Comparison of ENCODE assay signal across 1 cellular context in the genomic region with DNA sequence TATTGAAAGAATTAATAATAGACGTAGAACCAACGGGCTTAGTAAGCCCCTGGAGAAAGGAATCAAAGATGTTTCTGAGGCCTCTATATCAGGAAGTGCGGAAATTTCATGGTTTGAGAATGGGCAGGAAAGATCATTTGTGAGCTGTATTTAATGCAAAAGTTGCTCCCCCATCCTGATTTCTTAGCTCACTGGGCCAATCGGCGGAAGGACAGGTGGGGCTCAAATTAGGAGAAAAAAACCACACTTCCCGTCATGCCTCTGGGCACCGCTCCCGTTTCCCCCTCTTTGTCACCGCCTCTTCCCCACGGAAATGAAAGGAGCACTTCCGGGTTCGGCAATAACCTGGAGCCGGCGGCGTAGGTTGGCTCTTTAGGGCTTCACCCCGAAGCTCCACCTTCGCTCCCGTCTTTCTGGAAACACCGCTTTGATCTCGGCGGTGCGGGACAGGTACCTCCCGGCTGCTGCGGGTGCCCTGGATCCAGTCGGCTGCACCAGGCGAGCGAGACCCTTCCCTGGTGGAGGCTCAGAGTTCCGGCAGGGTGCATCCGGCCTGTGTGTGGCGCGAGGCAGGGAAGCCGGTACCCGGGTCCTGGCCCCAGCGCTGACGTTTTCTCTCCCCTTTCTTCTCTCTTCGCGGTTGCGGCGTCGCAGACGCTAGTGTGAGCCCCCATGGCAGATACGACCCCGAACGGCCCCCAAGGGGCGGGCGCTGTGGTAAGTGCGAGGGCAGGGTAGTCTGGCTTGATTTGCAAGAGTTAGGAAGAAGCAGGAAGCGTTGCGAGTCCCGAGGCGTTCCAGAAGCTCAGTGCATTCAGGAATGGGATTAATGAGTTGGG.
TF ChIP-seq lines count a peak whose summit lies in the region.

A gene with protein sequence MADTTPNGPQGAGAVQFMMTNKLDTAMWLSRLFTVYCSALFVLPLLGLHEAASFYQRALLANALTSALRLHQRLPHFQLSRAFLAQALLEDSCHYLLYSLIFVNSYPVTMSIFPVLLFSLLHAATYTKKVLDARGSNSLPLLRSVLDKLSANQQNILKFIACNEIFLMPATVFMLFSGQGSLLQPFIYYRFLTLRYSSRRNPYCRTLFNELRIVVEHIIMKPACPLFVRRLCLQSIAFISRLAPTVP (plus strand): TSS at position 617 of the 839 bp plus-strand sequence. CDS start 56 bp downstream, at position 673.

TF ChIP-seq in K562, 482 proteins besides CTCF, POLR2A, EP300 and RAD21 (continued from another document and continues in another):
- TF ChIP-seq, protein P1, sequence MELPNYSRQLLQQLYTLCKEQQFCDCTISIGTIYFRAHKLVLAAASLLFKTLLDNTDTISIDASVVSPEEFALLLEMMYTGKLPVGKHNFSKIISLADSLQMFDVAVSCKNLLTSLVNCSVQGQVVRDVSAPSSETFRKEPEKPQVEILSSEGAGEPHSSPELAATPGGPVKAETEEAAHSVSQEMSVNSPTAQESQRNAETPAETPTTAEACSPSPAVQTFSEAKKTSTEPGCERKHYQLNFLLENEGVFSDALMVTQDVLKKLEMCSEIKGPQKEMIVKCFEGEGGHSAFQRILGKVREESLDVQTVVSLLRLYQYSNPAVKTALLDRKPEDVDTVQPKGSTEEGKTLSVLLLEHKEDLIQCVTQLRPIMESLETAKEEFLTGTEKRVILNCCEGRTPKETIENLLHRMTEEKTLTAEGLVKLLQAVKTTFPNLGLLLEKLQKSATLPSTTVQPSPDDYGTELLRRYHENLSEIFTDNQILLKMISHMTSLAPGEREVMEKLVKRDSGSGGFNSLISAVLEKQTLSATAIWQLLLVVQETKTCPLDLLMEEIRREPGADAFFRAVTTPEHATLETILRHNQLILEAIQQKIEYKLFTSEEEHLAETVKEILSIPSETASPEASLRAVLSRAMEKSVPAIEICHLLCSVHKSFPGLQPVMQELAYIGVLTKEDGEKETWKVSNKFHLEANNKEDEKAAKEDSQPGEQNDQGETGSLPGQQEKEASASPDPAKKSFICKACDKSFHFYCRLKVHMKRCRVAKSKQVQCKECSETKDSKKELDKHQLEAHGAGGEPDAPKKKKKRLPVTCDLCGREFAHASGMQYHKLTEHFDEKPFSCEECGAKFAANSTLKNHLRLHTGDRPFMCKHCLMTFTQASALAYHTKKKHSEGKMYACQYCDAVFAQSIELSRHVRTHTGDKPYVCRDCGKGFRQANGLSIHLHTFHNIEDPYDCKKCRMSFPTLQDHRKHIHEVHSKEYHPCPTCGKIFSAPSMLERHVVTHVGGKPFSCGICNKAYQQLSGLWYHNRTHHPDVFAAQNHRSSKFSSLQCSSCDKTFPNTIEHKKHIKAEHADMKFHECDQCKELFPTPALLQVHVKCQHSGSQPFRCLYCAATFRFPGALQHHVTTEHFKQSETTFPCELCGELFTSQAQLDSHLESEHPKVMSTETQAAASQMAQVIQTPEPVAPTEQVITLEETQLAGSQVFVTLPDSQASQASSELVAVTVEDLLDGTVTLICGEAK (IDR thresholded peaks at IDR 0.05): peak; percentile 99
- TF ChIP-seq, protein P1 (CRISPR knock-in tag; IDR thresholded peaks at IDR 0.05): no peak
- TF ChIP-seq HMGN3 (IDR thresholded peaks at IDR 0.05; ENCODE audit: borderline replicate concordance, extremely low read depth, insufficient read length, low read depth, low read length) (peak; percentile 55), ESRRA (IDR thresholded peaks at IDR 0.05; ENCODE audit: borderline replicate concordance, low read depth) (peak; percentile 23; the same call in 1 of the 2 replicates), ZFP36 (IDR thresholded peaks at IDR 0.05; ENCODE audit: low read depth, low read length, partially characterized antibody) (no peak), SP2 (IDR thresholded peaks at IDR 0.05; ENCODE audit: extremely low read depth, low read depth, low read length, poor library complexity, severe bottlenecking) (peak; percentile 15), POU5F1 (IDR thresholded peaks at IDR 0.05; ENCODE audit: borderline replicate concordance, low read depth, low read length, partially characterized antibody) (no peak), THAP7 (CRISPR knock-in tag; IDR thresholded peaks at IDR 0.05) (no peak), CBX8 (IDR thresholded peaks at IDR 0.05; ENCODE audit: borderline replicate concordance, extremely low read depth, low read depth, low read length, poor library complexity, severe bottlenecking) (no peak), ZNF143 (CRISPR knock-in tag; IDR thresholded peaks at IDR 0.05) (peak; percentile 86), SRSF9 (IDR thresholded peaks at IDR 0.05; ENCODE audit: borderline replicate concordance, low read depth, low read length) (no peak), ZNF717 (CRISPR knock-in tag; IDR thresholded peaks at IDR 0.05) (no peak), FIP1L1 (IDR thresholded peaks at IDR 0.05; ENCODE audit: low read depth, low read length, poor library complexity, severe bottlenecking) (peak; percentile 53), PCBP1 (IDR thresholded peaks at IDR 0.05; ENCODE audit: low read depth, low read length, poor library complexity, severe bottlenecking) (peak; percentile 46), CREM (IDR thresholded peaks at IDR 0.05; ENCODE audit: low read depth) (peak; percentile 83)
- TF ChIP-seq, protein P2, sequence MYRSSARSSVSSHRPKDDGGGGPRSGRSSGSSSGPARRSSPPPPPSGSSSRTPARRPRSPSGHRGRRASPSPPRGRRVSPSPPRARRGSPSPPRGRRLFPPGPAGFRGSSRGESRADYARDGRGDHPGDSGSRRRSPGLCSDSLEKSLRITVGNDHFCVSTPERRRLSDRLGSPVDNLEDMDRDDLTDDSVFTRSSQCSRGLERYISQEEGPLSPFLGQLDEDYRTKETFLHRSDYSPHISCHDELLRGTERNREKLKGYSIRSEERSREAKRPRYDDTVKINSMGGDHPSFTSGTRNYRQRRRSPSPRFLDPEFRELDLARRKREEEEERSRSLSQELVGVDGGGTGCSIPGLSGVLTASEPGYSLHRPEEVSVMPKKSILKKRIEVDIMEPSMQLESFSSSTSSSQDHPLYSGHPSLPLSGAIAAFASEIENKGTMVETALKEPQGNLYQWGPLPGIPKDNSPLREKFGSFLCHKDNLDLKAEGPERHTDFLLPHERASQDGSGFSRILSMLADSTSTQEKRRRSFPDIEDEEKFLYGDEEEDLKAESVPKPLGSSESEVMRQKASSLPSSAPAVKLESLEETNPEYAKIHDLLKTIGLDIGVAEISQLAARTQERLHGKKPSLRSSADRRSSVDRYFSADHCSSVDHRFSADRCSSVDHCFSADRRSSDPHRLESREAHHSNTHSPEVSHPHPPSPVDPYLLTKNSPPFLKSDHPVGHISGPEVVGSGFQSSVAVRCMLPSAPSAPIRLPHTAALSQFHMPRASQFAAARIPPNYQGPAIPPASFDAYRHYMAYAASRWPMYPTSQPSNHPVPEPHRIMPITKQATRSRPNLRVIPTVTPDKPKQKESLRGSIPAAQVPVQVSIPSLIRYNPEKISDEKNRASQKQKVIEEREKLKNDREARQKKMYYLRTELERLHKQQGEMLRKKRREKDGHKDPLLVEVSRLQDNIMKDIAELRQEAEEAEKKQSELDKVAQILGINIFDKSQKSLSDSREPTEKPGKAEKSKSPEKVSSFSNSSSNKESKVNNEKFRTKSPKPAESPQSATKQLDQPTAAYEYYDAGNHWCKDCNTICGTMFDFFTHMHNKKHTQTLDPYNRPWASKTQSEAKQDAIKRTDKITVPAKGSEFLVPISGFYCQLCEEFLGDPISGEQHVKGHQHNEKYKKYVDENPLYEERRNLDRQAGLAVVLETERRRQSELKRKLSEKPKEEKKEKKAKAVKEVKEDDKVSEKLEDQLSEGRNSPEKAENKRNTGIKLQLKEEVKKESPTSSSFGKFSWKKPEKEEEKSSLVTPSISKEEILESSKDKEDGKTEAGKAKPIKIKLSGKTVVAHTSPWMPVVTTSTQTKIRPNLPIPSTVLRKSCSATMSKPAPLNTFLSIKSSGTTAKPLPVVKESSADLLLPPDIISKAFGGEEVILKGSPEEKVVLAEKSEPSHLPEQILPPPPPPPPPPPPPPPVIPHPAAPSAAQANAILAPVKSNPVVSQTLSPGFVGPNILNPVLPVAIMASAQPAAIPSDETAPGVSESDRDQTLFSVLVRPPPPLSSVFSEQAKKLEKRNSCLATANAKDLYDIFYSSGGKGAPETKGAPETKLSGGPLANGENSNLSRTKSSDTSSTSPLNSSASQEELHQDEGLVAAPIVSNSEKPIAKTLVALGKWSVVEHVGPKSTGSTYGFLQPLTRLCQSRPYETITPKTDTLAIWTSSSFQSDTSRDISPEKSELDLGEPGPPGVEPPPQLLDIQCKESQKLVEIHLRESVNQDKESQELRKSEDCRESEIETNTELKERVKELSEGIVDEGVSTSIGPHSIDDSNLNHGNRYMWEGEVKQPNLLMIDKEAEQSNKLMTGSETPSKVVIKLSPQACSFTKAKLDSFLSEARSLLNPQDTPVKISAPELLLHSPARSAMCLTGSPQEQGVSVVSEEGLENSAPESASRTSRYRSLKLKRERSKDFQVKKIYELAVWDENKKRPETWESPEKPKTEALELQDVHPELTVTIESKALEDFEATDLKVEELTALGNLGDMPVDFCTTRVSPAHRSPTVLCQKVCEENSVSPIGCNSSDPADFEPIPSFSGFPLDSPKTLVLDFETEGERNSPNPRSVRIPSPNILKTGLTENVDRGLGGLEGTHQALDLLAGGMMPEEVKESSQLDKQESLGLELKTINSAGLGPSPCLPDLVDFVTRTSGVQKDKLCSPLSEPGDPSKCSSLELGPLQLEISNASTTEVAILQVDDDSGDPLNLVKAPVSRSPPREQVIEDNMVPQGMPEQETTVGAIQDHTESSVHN (IDR thresholded peaks at IDR 0.05; ENCODE audit: borderline replicate concordance in 1 of 2, low read depth in 1 of 2): no peak
- TF ChIP-seq, protein P3, sequence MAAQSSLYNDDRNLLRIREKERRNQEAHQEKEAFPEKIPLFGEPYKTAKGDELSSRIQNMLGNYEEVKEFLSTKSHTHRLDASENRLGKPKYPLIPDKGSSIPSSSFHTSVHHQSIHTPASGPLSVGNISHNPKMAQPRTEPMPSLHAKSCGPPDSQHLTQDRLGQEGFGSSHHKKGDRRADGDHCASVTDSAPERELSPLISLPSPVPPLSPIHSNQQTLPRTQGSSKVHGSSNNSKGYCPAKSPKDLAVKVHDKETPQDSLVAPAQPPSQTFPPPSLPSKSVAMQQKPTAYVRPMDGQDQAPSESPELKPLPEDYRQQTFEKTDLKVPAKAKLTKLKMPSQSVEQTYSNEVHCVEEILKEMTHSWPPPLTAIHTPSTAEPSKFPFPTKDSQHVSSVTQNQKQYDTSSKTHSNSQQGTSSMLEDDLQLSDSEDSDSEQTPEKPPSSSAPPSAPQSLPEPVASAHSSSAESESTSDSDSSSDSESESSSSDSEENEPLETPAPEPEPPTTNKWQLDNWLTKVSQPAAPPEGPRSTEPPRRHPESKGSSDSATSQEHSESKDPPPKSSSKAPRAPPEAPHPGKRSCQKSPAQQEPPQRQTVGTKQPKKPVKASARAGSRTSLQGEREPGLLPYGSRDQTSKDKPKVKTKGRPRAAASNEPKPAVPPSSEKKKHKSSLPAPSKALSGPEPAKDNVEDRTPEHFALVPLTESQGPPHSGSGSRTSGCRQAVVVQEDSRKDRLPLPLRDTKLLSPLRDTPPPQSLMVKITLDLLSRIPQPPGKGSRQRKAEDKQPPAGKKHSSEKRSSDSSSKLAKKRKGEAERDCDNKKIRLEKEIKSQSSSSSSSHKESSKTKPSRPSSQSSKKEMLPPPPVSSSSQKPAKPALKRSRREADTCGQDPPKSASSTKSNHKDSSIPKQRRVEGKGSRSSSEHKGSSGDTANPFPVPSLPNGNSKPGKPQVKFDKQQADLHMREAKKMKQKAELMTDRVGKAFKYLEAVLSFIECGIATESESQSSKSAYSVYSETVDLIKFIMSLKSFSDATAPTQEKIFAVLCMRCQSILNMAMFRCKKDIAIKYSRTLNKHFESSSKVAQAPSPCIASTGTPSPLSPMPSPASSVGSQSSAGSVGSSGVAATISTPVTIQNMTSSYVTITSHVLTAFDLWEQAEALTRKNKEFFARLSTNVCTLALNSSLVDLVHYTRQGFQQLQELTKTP (IDR thresholded peaks at IDR 0.05; ENCODE audit: low read depth in 1 of 2, partially characterized antibody in 2 of 2): peak in 1 of 2 experiments; percentile 86
- TF ChIP-seq, protein P4, sequence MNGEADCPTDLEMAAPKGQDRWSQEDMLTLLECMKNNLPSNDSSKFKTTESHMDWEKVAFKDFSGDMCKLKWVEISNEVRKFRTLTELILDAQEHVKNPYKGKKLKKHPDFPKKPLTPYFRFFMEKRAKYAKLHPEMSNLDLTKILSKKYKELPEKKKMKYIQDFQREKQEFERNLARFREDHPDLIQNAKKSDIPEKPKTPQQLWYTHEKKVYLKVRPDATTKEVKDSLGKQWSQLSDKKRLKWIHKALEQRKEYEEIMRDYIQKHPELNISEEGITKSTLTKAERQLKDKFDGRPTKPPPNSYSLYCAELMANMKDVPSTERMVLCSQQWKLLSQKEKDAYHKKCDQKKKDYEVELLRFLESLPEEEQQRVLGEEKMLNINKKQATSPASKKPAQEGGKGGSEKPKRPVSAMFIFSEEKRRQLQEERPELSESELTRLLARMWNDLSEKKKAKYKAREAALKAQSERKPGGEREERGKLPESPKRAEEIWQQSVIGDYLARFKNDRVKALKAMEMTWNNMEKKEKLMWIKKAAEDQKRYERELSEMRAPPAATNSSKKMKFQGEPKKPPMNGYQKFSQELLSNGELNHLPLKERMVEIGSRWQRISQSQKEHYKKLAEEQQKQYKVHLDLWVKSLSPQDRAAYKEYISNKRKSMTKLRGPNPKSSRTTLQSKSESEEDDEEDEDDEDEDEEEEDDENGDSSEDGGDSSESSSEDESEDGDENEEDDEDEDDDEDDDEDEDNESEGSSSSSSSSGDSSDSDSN (IDR thresholded peaks at IDR 0.05; ENCODE audit: borderline replicate concordance in 1 of 2, low read depth in 2 of 2, low read length in 2 of 2): 0 out of 4 replicates have a peak, but pooled peaks of 1 of the 2 experiments have one; percentile 28
